In genomic region chr1:30679201-30679975, GRCh38 we compare ENCODE assay signal across 1 cellular context.
TF ChIP-seq lines count a peak whose summit lies in the region.

No MANE protein-coding gene starts in this region.

TF ChIP-seq in SK-N-SH, 30 proteins besides CTCF, POLR2A, EP300 and RAD21 (continued from another document):
- TF ChIP-seq SIN3A (IDR thresholded peaks at IDR 0.05; ENCODE audit: borderline replicate concordance, low read depth, low read length) (no peak), POLR2AphosphoS5 (IDR thresholded peaks at IDR 0.05; ENCODE audit: low read depth, low read length) (no peak), NRF1 (IDR thresholded peaks at IDR 0.05; ENCODE audit: low read depth, low read length) (no peak), EZH2phosphoT487 (IDR thresholded peaks at IDR 0.05; ENCODE audit: borderline replicate concordance, low read depth) (no peak), TAF1 (IDR thresholded peaks at IDR 0.05; ENCODE audit: borderline replicate concordance, low read depth, low read length) (no peak), TEAD4 (IDR thresholded peaks at IDR 0.05; ENCODE audit: borderline replicate concordance, insufficient read depth) (no peak), TCF12 (IDR thresholded peaks at IDR 0.05) (no peak), FOSL2 (IDR thresholded peaks at IDR 0.05; ENCODE audit: borderline replicate concordance, low read depth) (no peak), USF2 (IDR thresholded peaks at IDR 0.05; ENCODE audit: borderline replicate concordance, low read depth, low read length) (no peak), FOXJ3 (CRISPR knock-in tag; IDR thresholded peaks at IDR 0.05) (no peak), JUND (IDR thresholded peaks at IDR 0.05) (no peak), ZBTB33 (IDR thresholded peaks at IDR 0.05; ENCODE audit: borderline replicate concordance, low read depth) (no peak), GABPA (IDR thresholded peaks at IDR 0.05; ENCODE audit: low read depth) (no peak), PBX3 (IDR thresholded peaks at IDR 0.05) (no peak)
